In the genomic region with DNA sequence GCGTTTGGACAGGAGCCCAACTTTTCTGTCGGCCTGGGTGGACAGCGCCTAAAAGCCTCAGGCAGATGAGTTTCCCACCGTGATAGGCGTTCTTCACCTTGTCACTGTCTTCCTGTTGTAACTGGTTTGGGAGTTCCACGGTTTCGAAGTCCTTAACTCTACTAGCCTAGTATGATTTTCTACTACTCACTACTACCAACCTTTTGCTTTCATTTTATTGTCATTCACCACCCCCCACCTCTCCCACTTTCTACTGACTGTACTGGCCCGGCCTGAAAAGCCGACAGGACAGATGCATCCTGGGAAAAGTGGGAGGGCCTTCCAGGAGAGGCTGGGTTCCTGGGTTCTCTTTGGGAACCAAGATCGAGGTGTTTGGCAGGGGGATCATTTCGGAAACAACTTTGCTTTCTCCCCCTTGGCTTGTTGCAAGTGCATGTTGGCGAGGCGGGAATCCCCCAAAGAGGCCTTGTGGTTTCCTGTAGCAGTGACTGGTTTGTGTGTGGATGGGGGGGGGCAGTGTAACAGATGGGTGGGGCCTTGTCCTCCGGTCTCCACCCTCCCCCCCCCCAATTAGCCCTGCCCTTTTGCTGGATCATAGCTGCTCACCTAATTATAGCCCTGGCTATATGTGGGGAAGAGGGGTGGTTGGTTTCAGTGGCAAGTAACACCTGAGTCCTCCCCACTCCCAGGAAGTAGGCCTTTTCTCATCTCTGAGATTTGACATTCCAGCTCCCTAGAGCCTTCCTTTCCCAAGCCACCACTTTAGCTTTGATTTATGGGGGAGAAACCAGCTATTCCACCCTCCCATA, we compare ENCODE assay signal across 1 cellular context.
TF ChIP-seq lines count a peak whose summit lies in the region.

No MANE protein-coding gene starts in this region.

TF ChIP-seq in K562, 482 proteins besides CTCF, POLR2A, EP300 and RAD21 (continued from another document):
- TF ChIP-seq, protein P1, sequence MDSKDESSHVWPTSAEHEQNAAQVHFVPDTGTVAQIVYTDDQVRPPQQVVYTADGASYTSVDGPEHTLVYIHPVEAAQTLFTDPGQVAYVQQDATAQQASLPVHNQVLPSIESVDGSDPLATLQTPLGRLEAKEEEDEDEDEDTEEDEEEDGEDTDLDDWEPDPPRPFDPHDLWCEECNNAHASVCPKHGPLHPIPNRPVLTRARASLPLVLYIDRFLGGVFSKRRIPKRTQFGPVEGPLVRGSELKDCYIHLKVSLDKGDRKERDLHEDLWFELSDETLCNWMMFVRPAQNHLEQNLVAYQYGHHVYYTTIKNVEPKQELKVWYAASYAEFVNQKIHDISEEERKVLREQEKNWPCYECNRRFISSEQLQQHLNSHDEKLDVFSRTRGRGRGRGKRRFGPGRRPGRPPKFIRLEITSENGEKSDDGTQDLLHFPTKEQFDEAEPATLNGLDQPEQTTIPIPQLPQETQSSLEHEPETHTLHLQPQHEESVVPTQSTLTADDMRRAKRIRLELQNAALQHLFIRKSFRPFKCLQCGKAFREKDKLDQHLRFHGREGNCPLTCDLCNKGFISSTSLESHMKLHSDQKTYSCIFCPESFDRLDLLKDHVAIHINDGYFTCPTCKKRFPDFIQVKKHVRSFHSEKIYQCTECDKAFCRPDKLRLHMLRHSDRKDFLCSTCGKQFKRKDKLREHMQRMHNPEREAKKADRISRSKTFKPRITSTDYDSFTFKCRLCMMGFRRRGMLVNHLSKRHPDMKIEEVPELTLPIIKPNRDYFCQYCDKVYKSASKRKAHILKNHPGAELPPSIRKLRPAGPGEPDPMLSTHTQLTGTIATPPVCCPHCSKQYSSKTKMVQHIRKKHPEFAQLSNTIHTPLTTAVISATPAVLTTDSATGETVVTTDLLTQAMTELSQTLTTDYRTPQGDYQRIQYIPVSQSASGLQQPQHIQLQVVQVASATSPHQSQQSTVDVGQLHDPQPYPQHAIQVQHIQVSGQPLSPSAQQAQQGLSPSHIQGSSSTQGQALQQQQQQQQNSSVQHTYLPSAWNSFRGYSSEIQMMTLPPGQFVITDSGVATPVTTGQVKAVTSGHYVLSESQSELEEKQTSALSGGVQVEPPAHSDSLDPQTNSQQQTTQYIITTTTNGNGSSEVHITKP (IDR thresholded peaks at IDR 0.05; ENCODE audit: partially characterized antibody): peak; percentile 94
- TF ChIP-seq TEAD4 (IDR thresholded peaks at IDR 0.05; ENCODE audit: low read length) (no peak), TEAD4 (CRISPR knock-in tag; IDR thresholded peaks at IDR 0.05; ENCODE audit: borderline replicate concordance) (no peak), CHD1 (IDR thresholded peaks at IDR 0.05; ENCODE audit: low read length) (peak; percentile 86), RFX5 (IDR thresholded peaks at IDR 0.05; ENCODE audit: low read depth, low read length) (no peak), RFX7 (CRISPR knock-in tag; IDR thresholded peaks at IDR 0.05) (no peak), SIN3B (IDR thresholded peaks at IDR 0.05; ENCODE audit: low read depth) (no peak), NCOR1 (IDR thresholded peaks at IDR 0.05) (0 out of 2 replicates have a peak, but pooled peaks have one; percentile 17), NFIC (IDR thresholded peaks at IDR 0.05) (0 out of 2 replicates have a peak, but pooled peaks have one; percentile 31), PHF8 (IDR thresholded peaks at IDR 0.05; ENCODE audit: borderline replicate concordance, low read length) (peak; percentile 22; the same call in 1 of the 2 replicates), NR2C1 (IDR thresholded peaks at IDR 0.05) (no peak), NR2C1 (tag; IDR thresholded peaks at IDR 0.05) (no peak), NFATC3 (IDR thresholded peaks at IDR 0.05) (no peak), POLR2AphosphoS5 (IDR thresholded peaks at IDR 0.05; ENCODE audit: control insufficient read depth, insufficient read depth, low read depth, low read length) (peak; percentile 11; the same call in 1 of the 2 replicates), CBX2 (IDR thresholded peaks at IDR 0.05; ENCODE audit: insufficient read depth, low read length, poor library complexity, severe bottlenecking) (no peak), SUPT5H (IDR thresholded peaks at IDR 0.05) (peak; percentile 81), ZFP1 (CRISPR knock-in tag; IDR thresholded peaks at IDR 0.05) (no peak), SMARCA4 (IDR thresholded peaks at IDR 0.05) (no peak), ARID2 (IDR thresholded peaks at IDR 0.05) (no peak), NFRKB (IDR thresholded peaks at IDR 0.05; ENCODE audit: low read depth) (0 out of 2 replicates have a peak, but pooled peaks have one; percentile 24), TAF1 (IDR thresholded peaks at IDR 0.05; ENCODE audit: control insufficient read depth, extremely low read depth, insufficient read depth, low read length, severe bottlenecking) (peak; percentile 62), FOSL1 (tag; conservative IDR thresholded peaks at IDR 0.05) (0 out of 2 replicates have a peak, but pooled peaks have one; percentile 14), TCF7L2 (IDR thresholded peaks at IDR 0.05; ENCODE audit: low read depth, low read length) (0 out of 2 replicates have a peak, but pooled peaks have one; percentile 15), POLR2H (tag; IDR thresholded peaks at IDR 0.05; ENCODE audit: low read depth) (peak; percentile 49; the same call in 1 of the 2 replicates)
- TF ChIP-seq, protein P2, sequence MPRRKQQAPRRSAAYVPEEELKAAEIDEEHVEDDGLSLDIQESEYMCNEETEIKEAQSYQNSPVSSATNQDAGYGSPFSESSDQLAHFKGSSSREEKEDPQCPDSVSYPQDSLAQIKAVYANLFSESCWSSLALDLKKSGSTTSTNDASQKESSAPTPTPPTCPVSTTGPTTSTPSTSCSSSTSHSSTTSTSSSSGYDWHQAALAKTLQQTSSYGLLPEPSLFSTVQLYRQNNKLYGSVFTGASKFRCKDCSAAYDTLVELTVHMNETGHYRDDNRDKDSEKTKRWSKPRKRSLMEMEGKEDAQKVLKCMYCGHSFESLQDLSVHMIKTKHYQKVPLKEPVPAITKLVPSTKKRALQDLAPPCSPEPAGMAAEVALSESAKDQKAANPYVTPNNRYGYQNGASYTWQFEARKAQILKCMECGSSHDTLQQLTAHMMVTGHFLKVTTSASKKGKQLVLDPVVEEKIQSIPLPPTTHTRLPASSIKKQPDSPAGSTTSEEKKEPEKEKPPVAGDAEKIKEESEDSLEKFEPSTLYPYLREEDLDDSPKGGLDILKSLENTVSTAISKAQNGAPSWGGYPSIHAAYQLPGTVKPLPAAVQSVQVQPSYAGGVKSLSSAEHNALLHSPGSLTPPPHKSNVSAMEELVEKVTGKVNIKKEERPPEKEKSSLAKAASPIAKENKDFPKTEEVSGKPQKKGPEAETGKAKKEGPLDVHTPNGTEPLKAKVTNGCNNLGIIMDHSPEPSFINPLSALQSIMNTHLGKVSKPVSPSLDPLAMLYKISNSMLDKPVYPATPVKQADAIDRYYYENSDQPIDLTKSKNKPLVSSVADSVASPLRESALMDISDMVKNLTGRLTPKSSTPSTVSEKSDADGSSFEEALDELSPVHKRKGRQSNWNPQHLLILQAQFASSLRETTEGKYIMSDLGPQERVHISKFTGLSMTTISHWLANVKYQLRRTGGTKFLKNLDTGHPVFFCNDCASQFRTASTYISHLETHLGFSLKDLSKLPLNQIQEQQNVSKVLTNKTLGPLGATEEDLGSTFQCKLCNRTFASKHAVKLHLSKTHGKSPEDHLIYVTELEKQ (CRISPR knock-in tag; IDR thresholded peaks at IDR 0.05): no peak
- TF ChIP-seq, protein P3, sequence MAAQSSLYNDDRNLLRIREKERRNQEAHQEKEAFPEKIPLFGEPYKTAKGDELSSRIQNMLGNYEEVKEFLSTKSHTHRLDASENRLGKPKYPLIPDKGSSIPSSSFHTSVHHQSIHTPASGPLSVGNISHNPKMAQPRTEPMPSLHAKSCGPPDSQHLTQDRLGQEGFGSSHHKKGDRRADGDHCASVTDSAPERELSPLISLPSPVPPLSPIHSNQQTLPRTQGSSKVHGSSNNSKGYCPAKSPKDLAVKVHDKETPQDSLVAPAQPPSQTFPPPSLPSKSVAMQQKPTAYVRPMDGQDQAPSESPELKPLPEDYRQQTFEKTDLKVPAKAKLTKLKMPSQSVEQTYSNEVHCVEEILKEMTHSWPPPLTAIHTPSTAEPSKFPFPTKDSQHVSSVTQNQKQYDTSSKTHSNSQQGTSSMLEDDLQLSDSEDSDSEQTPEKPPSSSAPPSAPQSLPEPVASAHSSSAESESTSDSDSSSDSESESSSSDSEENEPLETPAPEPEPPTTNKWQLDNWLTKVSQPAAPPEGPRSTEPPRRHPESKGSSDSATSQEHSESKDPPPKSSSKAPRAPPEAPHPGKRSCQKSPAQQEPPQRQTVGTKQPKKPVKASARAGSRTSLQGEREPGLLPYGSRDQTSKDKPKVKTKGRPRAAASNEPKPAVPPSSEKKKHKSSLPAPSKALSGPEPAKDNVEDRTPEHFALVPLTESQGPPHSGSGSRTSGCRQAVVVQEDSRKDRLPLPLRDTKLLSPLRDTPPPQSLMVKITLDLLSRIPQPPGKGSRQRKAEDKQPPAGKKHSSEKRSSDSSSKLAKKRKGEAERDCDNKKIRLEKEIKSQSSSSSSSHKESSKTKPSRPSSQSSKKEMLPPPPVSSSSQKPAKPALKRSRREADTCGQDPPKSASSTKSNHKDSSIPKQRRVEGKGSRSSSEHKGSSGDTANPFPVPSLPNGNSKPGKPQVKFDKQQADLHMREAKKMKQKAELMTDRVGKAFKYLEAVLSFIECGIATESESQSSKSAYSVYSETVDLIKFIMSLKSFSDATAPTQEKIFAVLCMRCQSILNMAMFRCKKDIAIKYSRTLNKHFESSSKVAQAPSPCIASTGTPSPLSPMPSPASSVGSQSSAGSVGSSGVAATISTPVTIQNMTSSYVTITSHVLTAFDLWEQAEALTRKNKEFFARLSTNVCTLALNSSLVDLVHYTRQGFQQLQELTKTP (IDR thresholded peaks at IDR 0.05; ENCODE audit: low read depth in 1 of 2, partially characterized antibody in 2 of 2): no peak
- TF ChIP-seq, protein P4, sequence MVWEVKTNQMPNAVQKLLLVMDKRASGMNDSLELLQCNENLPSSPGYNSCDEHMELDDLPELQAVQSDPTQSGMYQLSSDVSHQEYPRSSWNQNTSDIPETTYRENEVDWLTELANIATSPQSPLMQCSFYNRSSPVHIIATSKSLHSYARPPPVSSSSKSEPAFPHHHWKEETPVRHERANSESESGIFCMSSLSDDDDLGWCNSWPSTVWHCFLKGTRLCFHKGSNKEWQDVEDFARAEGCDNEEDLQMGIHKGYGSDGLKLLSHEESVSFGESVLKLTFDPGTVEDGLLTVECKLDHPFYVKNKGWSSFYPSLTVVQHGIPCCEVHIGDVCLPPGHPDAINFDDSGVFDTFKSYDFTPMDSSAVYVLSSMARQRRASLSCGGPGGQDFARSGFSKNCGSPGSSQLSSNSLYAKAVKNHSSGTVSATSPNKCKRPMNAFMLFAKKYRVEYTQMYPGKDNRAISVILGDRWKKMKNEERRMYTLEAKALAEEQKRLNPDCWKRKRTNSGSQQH (CRISPR knock-in tag; IDR thresholded peaks at IDR 0.05): no peak
- TF ChIP-seq, protein P5, sequence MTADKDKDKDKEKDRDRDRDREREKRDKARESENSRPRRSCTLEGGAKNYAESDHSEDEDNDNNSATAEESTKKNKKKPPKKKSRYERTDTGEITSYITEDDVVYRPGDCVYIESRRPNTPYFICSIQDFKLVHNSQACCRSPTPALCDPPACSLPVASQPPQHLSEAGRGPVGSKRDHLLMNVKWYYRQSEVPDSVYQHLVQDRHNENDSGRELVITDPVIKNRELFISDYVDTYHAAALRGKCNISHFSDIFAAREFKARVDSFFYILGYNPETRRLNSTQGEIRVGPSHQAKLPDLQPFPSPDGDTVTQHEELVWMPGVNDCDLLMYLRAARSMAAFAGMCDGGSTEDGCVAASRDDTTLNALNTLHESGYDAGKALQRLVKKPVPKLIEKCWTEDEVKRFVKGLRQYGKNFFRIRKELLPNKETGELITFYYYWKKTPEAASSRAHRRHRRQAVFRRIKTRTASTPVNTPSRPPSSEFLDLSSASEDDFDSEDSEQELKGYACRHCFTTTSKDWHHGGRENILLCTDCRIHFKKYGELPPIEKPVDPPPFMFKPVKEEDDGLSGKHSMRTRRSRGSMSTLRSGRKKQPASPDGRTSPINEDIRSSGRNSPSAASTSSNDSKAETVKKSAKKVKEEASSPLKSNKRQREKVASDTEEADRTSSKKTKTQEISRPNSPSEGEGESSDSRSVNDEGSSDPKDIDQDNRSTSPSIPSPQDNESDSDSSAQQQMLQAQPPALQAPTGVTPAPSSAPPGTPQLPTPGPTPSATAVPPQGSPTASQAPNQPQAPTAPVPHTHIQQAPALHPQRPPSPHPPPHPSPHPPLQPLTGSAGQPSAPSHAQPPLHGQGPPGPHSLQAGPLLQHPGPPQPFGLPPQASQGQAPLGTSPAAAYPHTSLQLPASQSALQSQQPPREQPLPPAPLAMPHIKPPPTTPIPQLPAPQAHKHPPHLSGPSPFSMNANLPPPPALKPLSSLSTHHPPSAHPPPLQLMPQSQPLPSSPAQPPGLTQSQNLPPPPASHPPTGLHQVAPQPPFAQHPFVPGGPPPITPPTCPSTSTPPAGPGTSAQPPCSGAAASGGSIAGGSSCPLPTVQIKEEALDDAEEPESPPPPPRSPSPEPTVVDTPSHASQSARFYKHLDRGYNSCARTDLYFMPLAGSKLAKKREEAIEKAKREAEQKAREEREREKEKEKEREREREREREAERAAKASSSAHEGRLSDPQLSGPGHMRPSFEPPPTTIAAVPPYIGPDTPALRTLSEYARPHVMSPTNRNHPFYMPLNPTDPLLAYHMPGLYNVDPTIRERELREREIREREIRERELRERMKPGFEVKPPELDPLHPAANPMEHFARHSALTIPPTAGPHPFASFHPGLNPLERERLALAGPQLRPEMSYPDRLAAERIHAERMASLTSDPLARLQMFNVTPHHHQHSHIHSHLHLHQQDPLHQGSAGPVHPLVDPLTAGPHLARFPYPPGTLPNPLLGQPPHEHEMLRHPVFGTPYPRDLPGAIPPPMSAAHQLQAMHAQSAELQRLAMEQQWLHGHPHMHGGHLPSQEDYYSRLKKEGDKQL (CRISPR knock-in tag; IDR thresholded peaks at IDR 0.05; ENCODE audit: borderline replicate concordance): no peak
- TF ChIP-seq, protein P6, sequence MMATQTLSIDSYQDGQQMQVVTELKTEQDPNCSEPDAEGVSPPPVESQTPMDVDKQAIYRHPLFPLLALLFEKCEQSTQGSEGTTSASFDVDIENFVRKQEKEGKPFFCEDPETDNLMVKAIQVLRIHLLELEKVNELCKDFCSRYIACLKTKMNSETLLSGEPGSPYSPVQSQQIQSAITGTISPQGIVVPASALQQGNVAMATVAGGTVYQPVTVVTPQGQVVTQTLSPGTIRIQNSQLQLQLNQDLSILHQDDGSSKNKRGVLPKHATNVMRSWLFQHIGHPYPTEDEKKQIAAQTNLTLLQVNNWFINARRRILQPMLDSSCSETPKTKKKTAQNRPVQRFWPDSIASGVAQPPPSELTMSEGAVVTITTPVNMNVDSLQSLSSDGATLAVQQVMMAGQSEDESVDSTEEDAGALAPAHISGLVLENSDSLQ (IDR thresholded peaks at IDR 0.05): peak; percentile 35; the same call in 1 of the 2 replicates
- TF ChIP-seq, protein P7, sequence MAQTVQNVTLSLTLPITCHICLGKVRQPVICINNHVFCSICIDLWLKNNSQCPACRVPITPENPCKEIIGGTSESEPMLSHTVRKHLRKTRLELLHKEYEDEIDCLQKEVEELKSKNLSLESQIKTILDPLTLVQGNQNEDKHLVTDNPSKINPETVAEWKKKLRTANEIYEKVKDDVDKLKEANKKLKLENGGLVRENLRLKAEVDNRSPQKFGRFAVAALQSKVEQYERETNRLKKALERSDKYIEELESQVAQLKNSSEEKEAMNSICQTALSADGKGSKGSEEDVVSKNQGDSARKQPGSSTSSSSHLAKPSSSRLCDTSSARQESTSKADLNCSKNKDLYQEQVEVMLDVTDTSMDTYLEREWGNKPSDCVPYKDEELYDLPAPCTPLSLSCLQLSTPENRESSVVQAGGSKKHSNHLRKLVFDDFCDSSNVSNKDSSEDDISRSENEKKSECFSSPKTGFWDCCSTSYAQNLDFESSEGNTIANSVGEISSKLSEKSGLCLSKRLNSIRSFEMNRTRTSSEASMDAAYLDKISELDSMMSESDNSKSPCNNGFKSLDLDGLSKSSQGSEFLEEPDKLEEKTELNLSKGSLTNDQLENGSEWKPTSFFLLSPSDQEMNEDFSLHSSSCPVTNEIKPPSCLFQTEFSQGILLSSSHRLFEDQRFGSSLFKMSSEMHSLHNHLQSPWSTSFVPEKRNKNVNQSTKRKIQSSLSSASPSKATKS (CRISPR knock-in tag; IDR thresholded peaks at IDR 0.05): no peak
